In the genomic region with DNA sequence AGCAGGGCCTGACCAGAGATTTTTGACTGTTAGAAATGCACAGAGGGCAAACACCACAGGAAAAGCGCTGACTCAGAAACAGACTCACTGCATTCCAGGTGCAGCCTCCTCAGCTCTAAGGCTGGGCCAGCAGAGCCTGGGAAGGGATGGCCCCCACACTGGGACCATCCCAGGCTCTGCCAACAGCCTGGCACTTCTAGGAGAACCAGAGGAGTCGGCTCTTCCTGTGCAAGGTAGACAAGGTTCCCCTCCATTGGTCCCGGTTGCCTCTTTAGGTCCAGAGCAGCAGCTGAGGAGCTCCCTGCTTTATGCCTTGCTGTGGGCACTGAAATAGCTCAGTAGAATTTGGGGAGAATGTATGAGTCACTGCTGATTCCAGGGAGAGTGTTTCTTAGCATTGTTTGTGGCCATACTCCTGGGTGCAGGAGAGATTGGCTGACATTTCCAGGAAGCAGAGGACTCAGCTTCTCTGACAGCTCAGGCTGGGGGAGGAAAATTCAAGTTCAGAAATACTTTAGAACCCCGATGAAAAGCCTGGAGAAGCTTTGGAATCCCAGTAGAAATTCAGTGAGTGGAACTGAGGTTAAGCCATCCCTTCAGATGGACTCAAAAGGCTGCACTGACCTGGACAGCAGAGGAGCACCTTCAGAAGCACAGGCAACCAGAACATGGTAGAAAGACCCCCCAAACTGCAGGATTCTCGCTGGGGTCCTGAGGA, we compare ENCODE assay signal across 19 cellular contexts. TPM values are rescaled to one million over a fixed set of nuclear protein-coding genes. Genes with fewer than 3 reads are reported as not detected.
DNase-seq lines count a peak whose midpoint lies in the region; ATAC-seq and TF ChIP-seq lines count a peak whose summit lies in the region.
"Had no signal": no experiment of that assay in that cellular context is flagged by ENCODE, and none has a peak within 500 bp of the region (broad histone marks: within the 10 kb centered on the region; RNA-seq: fewer than 3 reads in every experiment).

No MANE protein-coding gene starts in this region.

- DNase-seq in EL (peak; percentile 15), NCI-H226 (peak; percentile 91), astrocyte of the spinal cord (ENCODE audit: low read depth, low spot score) (peak; percentile 3), kidney tubule cell (ENCODE audit: low spot score) (peak; percentile 62), mucosa of gallbladder (ENCODE audit: low spot score) (no peak)
- DNase-seq in stimulated activated CD4-positive, alpha-beta T cell treated with anti-CD3 and anti-CD28 coated beads, Interleukin-1b, Interleukin-23, amount 100 ng/mL, for 48 hours = no peak
- DNase-seq: activated CD4-positive, alpha-beta T cell treated with anti-CD3 and anti-CD28 coated beads for 36 hours; activated effector memory CD4-positive, alpha-beta T cell treated with anti-CD3 and anti-CD28 coated beads, Interleukin-2, amount 50 U/mL, for 16 hours; adrenal gland; caudate nucleus; GOT3; lower lobe of right lung; NCI-H2227 treated with DMSO at 0.1 percent for 48 hours; occipital lobe; Peyer's patch had no signal

- ATAC-seq in HG03097 (IDR thresholded peaks at IDR 0.05; ENCODE audit: low FRiP score, unreplicated experiment) = no peak
- ATAC-seq in GM18498 (IDR thresholded peaks at IDR 0.05; ENCODE audit: unreplicated experiment) = no peak
- ATAC-seq: activated CD4-positive, alpha-beta T cell treated with anti-CD3 and anti-CD28 coated beads for 36 hours; stimulated activated effector memory CD8-positive, alpha-beta T cell treated with anti-CD3 and anti-CD28 coated beads, Interleukin-12 subunit alpha, Interleukin-12 subunit beta, amount 100 ng/mL, for 72 hours had no signal

- no peak overlapping the region for H3K4me3 ChIP-seq in astrocyte of the spinal cord (ENCODE audit: low read depth, low read length)
- H3K4me3 ChIP-seq: adrenal gland, lower lobe of right lung, Peyer's patch had no signal

- TF ChIP-seq CTCF in astrocyte of the spinal cord (IDR thresholded peaks at IDR 0.05; ENCODE audit: low read depth, low read length) = no peak

- in situ Hi-C loops in astrocyte of the spinal cord (cut with HindIII; ENCODE audit: low sequenced_read_pairs) = no loop called here

RNA-seq across cellular contexts. Expression of a gene that starts 19.7 kb away (rescaled TPM):
- not detected for total RNA-seq in mucosa of gallbladder
- total RNA-seq: activated CD4-positive, alpha-beta T cell treated with anti-CD3 and anti-CD28 coated beads for 36 hours; adrenal gland; dermis microvascular lymphatic vessel endothelial cell; lower lobe of right lung; occipital lobe; Peyer's patch had no signal

RNA-seq across cellular contexts. Expression of a gene that starts 20.4 kb away (rescaled TPM):
- total RNA-seq in mucosa of gallbladder = not detected
- total RNA-seq: activated CD4-positive, alpha-beta T cell treated with anti-CD3 and anti-CD28 coated beads for 36 hours; adrenal gland; dermis microvascular lymphatic vessel endothelial cell; lower lobe of right lung; occipital lobe; Peyer's patch had no signal

RNA-seq across cellular contexts. Expression of a gene that starts 37.3 kb away (rescaled TPM):
- not detected for total RNA-seq in mucosa of gallbladder
- total RNA-seq: activated CD4-positive, alpha-beta T cell treated with anti-CD3 and anti-CD28 coated beads for 36 hours; adrenal gland; dermis microvascular lymphatic vessel endothelial cell; lower lobe of right lung; occipital lobe; Peyer's patch had no signal

RNA-seq across cellular contexts. Expression of a gene that starts 37.7 kb away (rescaled TPM):
- total RNA-seq in mucosa of gallbladder = not detected
- total RNA-seq: activated CD4-positive, alpha-beta T cell treated with anti-CD3 and anti-CD28 coated beads for 36 hours; adrenal gland; dermis microvascular lymphatic vessel endothelial cell; lower lobe of right lung; occipital lobe; Peyer's patch had no signal

RNA-seq across cellular contexts. Expression of a gene that starts 46.0 kb away (rescaled TPM):
- not detected for total RNA-seq in mucosa of gallbladder
- total RNA-seq: activated CD4-positive, alpha-beta T cell treated with anti-CD3 and anti-CD28 coated beads for 36 hours; adrenal gland; dermis microvascular lymphatic vessel endothelial cell; lower lobe of right lung; occipital lobe; Peyer's patch had no signal

Comparison
In these comparisons a context has a peak if more than half of its experiments do, and no peak if none do; other contexts are left out.
1. DNase-seq: peak in EL (single experiment), NCI-H226 (single experiment), astrocyte of the spinal cord (single experiment) and kidney tubule cell (single experiment); none in mucosa of gallbladder (single experiment) and stimulated activated CD4-positive, alpha-beta T cell treated with anti-CD3 and anti-CD28 coated beads, Interleukin-1b, Interleukin-23, amount 100 ng/mL, for 48 hours (single experiment).